ENCODE assay signal across 8 cellular contexts in genomic region chr4:141635726-141636076, GRCh38. TPM values are rescaled to one million over a fixed set of nuclear protein-coding genes. Genes with fewer than 3 reads are reported as not detected.
DNase-seq lines count a peak whose midpoint lies in the region; ATAC-seq, FAIRE-seq and TF ChIP-seq lines count a peak whose summit lies in the region.

No MANE protein-coding gene starts in this region.

- no peaks in the 10 kb centered on the region for H3K27me3 ChIP-seq in GM12878 (replicated peaks in 1 of 2; ENCODE audit: control insufficient read depth in 2 of 2, insufficient read depth in 2 of 2, low read length in 1 of 2)

- peaks cover 8% of the 10 kb centered on the region for H3K4me1 ChIP-seq in GM12878 (ENCODE audit: control insufficient read depth, insufficient read depth, low read length)

- TF ChIP-seq POLR2A in GM12878 (IDR thresholded peaks at IDR 0.05; ENCODE audit: low read depth, low read length): no peak

- H3K4me3 ChIP-seq in GM12878: peak overlapping the region; percentile 96

- H3K79me2 ChIP-seq in GM12878 (ENCODE audit: control insufficient read depth, insufficient read depth, low read length): peaks cover 40% of the 10 kb centered on the region

- no peak overlapping the region for H3K27ac Mint-ChIP-seq in nephron

- no peaks in the 10 kb centered on the region; the same call in 2 of the 3 replicates for H3K9me3 ChIP-seq in GM12878 (replicated peaks; ENCODE audit: control insufficient read depth, insufficient read depth, low read length)

- BruUV-seq in GM12878 (replicated peaks; lab: Mats Ljungman, UMichigan): no TSS peak

- H3K27ac ChIP-seq in 22Rv1 (peak overlapping the region; percentile 51), GM12878 (ENCODE audit: control insufficient read depth, insufficient read depth) (peak overlapping the region; percentile 90)

- FAIRE-seq in GM12878 (lab: Jason Lieb, UNC): peak; percentile 69

- peaks cover 3% of the 10 kb centered on the region for H3K9me3 Mint-ChIP-seq in nephron

- RAD21 ChIA-PET in GM12878 (lab: Charles Lee; ENCODE audit: unreplicated experiment): interaction anchor here (1.3 to 2.7 kb wide), 5 partner anchors 12 to 71 kb away, joined by 3 to 8 read pairs (median 6); no protein-coding TSS in a partner anchor

- peak overlapping the region; percentile 80 for H3K9ac ChIP-seq in GM12878 (ENCODE audit: control insufficient read depth, insufficient read depth, low read length)

- TF ChIP-seq RAD21 in GM12878 (IDR thresholded peaks at IDR 0.05; ENCODE audit: insufficient read depth, low read depth, low read length): no peak

- no peak for TF ChIP-seq CTCF in 22Rv1 (IDR thresholded peaks at IDR 0.05)
- TF ChIP-seq CTCF in GM12878 (IDR thresholded peaks at IDR 0.05 in 2 of 3, conservative IDR thresholded peaks at IDR 0.05 in 1 of 3; ENCODE audit: control insufficient read depth in 2 of 3, extremely low read depth in 1 of 3, insufficient read depth in 1 of 3, low read depth in 3 of 3, low read length in 3 of 3): no peak
- TF ChIP-seq CTCF in nephron (IDR thresholded peaks at IDR 0.05; ENCODE audit: unreplicated experiment in 3 of 3): no peak

- in situ Hi-C loops in GM12878 (cut with MboI) (no loop called here), G401 (cut with HindIII; ENCODE audit: low sequenced_read_pairs) (no loop called here)

- CTCF ChIA-PET in GM12878 (lab: Yijun Ruan, JAX): interaction anchor here (3.4 kb wide), 1 partner anchor 11 kb away, joined by 13 read pairs; no protein-coding TSS in a partner anchor

- no peaks in the 10 kb centered on the region for H3K36me3 ChIP-seq in GM12878 (ENCODE audit: control insufficient read depth in 2 of 2, insufficient read depth in 2 of 2, low read length in 1 of 2)

- peak overlapping the region; percentile 88 to 94 (median 93) for H3K4me3 Mint-ChIP-seq in nephron

- POLR2A ChIA-PET in GM12878 (lab: Charles Lee): interaction anchor here (0.5 to 1.2 kb wide), 2 partner anchors 11 to 697 kb away, joined by 3 to 7 read pairs; no protein-coding TSS in a partner anchor

- DNase-seq in GM12878 (ENCODE audit: low read depth, low spot score) (peak; percentile 73), T-helper 9 cell (no peak), HUDEP-2 (lab: John Stamatoyannopoulos, UW; ENCODE audit: unreplicated experiment in 76 of 76) (no peak), G401 (ENCODE audit: low spot score) (no peak)

- H4K20me1 ChIP-seq in GM12878 (ENCODE audit: control insufficient read depth, insufficient read depth): no peaks in the 10 kb centered on the region

- TF ChIP-seq EP300 in GM12878 (IDR thresholded peaks at IDR 0.05; ENCODE audit: borderline replicate concordance in 1 of 2, control insufficient read depth in 1 of 2, low read depth in 2 of 2, low read length in 2 of 2): peak in 1 of 2 experiments; percentile 38; a peak in 1 of 4 replicates

- H3K27me3 Mint-ChIP-seq in nephron (ENCODE audit: low read depth): peaks cover 62% of the 10 kb centered on the region

- peak; percentile 48 for ATAC-seq in GM18907 (IDR thresholded peaks at IDR 0.05; ENCODE audit: unreplicated experiment)
- peak; percentile 35 for ATAC-seq in HG03097 (IDR thresholded peaks at IDR 0.05; ENCODE audit: low FRiP score, unreplicated experiment)
- peak; percentile 51 for ATAC-seq in GM12878

- peak overlapping the region; percentile 71 for H2AFZ ChIP-seq in GM12878 (ENCODE audit: control insufficient read depth, low read depth, low read length)

- no peaks in the 10 kb centered on the region for H3K36me3 Mint-ChIP-seq in nephron (ENCODE audit: low read depth)

- WGBS in GM12878 (ENCODE audit: insufficient coverage, insufficient replicate concordance, low lambda C conversion rate, missing lambda C conversion rate): 0% methylated on average over 5 of the region's 5 CpGs

- intact Hi-C loops in GM12878 (cut with micrococcal nuclease; ENCODE audit: unreplicated experiment): loop anchor here (2.0 to 10.0 kb wide), 6 partner anchors 23 to 411 kb away; partner anchors contain the start of gene ZNF330

- peak overlapping the region; percentile 90 for H3K4me2 ChIP-seq in GM12878 (ENCODE audit: control insufficient read depth, insufficient read depth)

- SMC1A ChIA-PET in GM12878 (lab: Charles Lee; ENCODE audit: uncharacterized antibody, unreplicated experiment): interaction anchor here (0.8 to 3.4 kb wide), 6 partner anchors 10 to 328 kb away, joined by 3 to 11 read pairs (median 5); no protein-coding TSS in a partner anchor

- no peaks in the 10 kb centered on the region for H3K4me1 Mint-ChIP-seq in nephron

TF ChIP-seq in GM12878, 131 proteins besides CTCF, POLR2A, EP300 and RAD21 (continues in another document):
- no peak for TF ChIP-seq NR2C2 (IDR thresholded peaks at IDR 0.05; ENCODE audit: borderline replicate concordance, control insufficient read depth, insufficient read length, low read depth)
- TF ChIP-seq PAX5 (IDR thresholded peaks at IDR 0.05; ENCODE audit: borderline replicate concordance, low read depth, low read length): 0 out of 2 replicates have a peak, but pooled peaks have one; percentile 4
- TF ChIP-seq NFIC (IDR thresholded peaks at IDR 0.05; ENCODE audit: low read depth, low read length): peak; percentile 60
- no peak for TF ChIP-seq ATF7 (IDR thresholded peaks at IDR 0.05; ENCODE audit: low read depth)
- TF ChIP-seq EZH2 (IDR thresholded peaks at IDR 0.05; ENCODE audit: borderline replicate concordance, control insufficient read depth, low read depth, low read length): no peak
- no peak for TF ChIP-seq CHD2 (IDR thresholded peaks at IDR 0.05; ENCODE audit: borderline replicate concordance, low read depth, low read length)
- peak; percentile 30; the same call in 1 of the 2 replicates for TF ChIP-seq RELB (IDR thresholded peaks at IDR 0.05; ENCODE audit: low read depth)
- TF ChIP-seq RB1 (IDR thresholded peaks at IDR 0.05; ENCODE audit: borderline replicate concordance): no peak
- no peak for TF ChIP-seq NBN (IDR thresholded peaks at IDR 0.05)
- no peak for TF ChIP-seq PRDM15 (CRISPR knock-in tag; IDR thresholded peaks at IDR 0.05)
- TF ChIP-seq DPF2 (IDR thresholded peaks at IDR 0.05): no peak
- TF ChIP-seq ASH2L (IDR thresholded peaks at IDR 0.05; ENCODE audit: borderline replicate concordance, low read depth): no peak

RNA-seq across cellular contexts. Expression of gene IL15, which starts 0.7 kb away (rescaled TPM):
- 99.5 and 111 TPM in 2 replicates for total RNA-seq in GM12878 (2013; cell fraction: nucleolus; rRNA removed)
- total RNA-seq in GM12878 (2014; rRNA removed): 9.8 and 12.8 TPM in 2 replicates
- 7.1 and 9.2 TPM in 2 replicates for total RNA-seq in GM12878 (2014; rRNA removed; fragmentation: Illumina TruSeq; extraction: Trizol)
- 7.0 and 8.1 TPM in 2 replicates for total RNA-seq in GM12878 (2021)
- polyA plus RNA-seq in GM12878 (2011; ENCODE audit: low read depth): 4.7 TPM
- polyA plus RNA-seq in GM12878 (2011; rRNA removed): 9.7 and 15.2 TPM in 2 replicates
- 2.6 and 3.0 TPM in 2 replicates for polyA plus RNA-seq in GM12878 (2011; cell fraction: cytosol; rRNA removed)
- polyA plus RNA-seq in GM12878 (2011; cell fraction: nucleus; rRNA removed): 16.0 and 16.7 TPM in 2 replicates
- polyA plus RNA-seq in GM12878 (2012): 8.9 and 13.7 TPM in 2 replicates
- 6.4 and 9.3 TPM in 2 replicates for polyA plus RNA-seq in GM12878 (2014; fragmentation: Illumina TruSeq; extraction: Trizol)
- polyA plus RNA-seq in GM12878 (2014; fragmentation: Nextera tagmentation; extraction: Ambion mirVana): 1 to 10 TPM; 6.0 to 7.3 TPM
- polyA plus RNA-seq in GM12878 (2014; rRNA removed): 9.0 and 9.2 TPM in 2 replicates
- 10 to 100 TPM; 10.6 to 11.4 TPM for polyA plus RNA-seq in GM12878 (2016; fragmentation: Nextera tagmentation; extraction: Ambion mirVana)
- polyA minus RNA-seq in GM12878 (2011; rRNA and poly(A)+ RNA removed): 5.2 and 5.3 TPM in 2 replicates
- polyA minus RNA-seq in GM12878 (2011; cell fraction: cytosol; rRNA and poly(A)+ RNA removed): 2.8 and 2.9 TPM in 2 replicates
- polyA minus RNA-seq in GM12878 (2011; cell fraction: nucleus; rRNA and poly(A)+ RNA removed): 19.3 and 29.9 TPM in 2 replicates
- not detected in 2 replicates for total RNA-seq in G401 (2014; rRNA removed; shearing (Covaris generic))
